Comparison of ENCODE assay signal across 14 cellular contexts in genomic region chr5:78927657-78928282, GRCh38. TPM values are rescaled to one million over a fixed set of nuclear protein-coding genes. Genes with fewer than 3 reads are reported as not detected.
DNase-seq lines count a peak whose midpoint lies in the region; ATAC-seq and TF ChIP-seq lines count a peak whose summit lies in the region.
"Had no signal": no experiment of that assay in that cellular context is flagged by ENCODE, and none has a peak within 500 bp of the region (broad histone marks: within the 10 kb centered on the region; RNA-seq: fewer than 3 reads in every experiment).

No MANE protein-coding gene starts in this region.

- 0 out of 2 replicates have a peak overlapping the region, but pooled peaks have one; percentile 2 for H3K9ac ChIP-seq in HUES64 (ENCODE audit: low read depth, low read length)

- H3K27ac ChIP-seq in HUES64 (ENCODE audit: low read depth, low read length) (peak overlapping the region; percentile 81), RWPE1 (no peak overlapping the region)
- H3K27ac ChIP-seq: C4-2B had no signal

- peaks cover 2% of the 10 kb centered on the region for H3K36me3 Mint-ChIP-seq in T-helper 17 cell (ENCODE audit: low read depth)
- H3K36me3 Mint-ChIP-seq in activated naive CD4-positive, alpha-beta T cell treated with anti-CD3 and anti-CD28 coated beads, Interleukin-2, amount 10 ng/mL, durations not matched to agents 7 days and 5 days: no peaks in the 10 kb centered on the region

- DNase-seq in AG04449 (ENCODE audit: low read depth, low spot score) (peak; percentile 53), astrocyte of the spinal cord (ENCODE audit: low read depth, low spot score) (peak; percentile 96), islet precursor cell (peak; percentile 96), T-helper 17 cell (no peak), RWPE1 (ENCODE audit: low spot score) (no peak)
- DNase-seq in activated naive CD4-positive, alpha-beta T cell treated with anti-CD3 and anti-CD28 coated beads, Interleukin-2, amount 10 ng/mL, durations not matched to agents 7 days and 5 days: no peak
- DNase-seq: activated effector memory CD4-positive, alpha-beta T cell treated with anti-CD3 and anti-CD28 coated beads, Interleukin-2, amount 50 U/mL, for 16 hours; left ventricle myocardium superior; right cardiac atrium had no signal

- H3K27me3 ChIP-seq in HUES64 (ENCODE audit: insufficient read depth, low read length): no peaks in the 10 kb centered on the region

- no peak for ATAC-seq in HG02610 (IDR thresholded peaks at IDR 0.05; ENCODE audit: unreplicated experiment)
- ATAC-seq in T-helper 17 cell: no peak
- ATAC-seq: activated CD4-positive, CD25-positive, alpha-beta regulatory T cell treated with anti-CD3 and anti-CD28 coated beads, Interleukin-2, amount 50 U/mL, for 24 hours; GM12878; left ventricle myocardium superior had no signal

- in situ Hi-C loops in astrocyte of the spinal cord (cut with HindIII; ENCODE audit: low sequenced_read_pairs): no loop called here

- no peaks in the 10 kb centered on the region for H3K4me1 Mint-ChIP-seq in T-helper 17 cell
- H3K4me1 Mint-ChIP-seq in activated naive CD4-positive, alpha-beta T cell treated with anti-CD3 and anti-CD28 coated beads, Interleukin-2, amount 10 ng/mL, durations not matched to agents 7 days and 5 days: no peaks in the 10 kb centered on the region

- H3K4me3 Mint-ChIP-seq in T-helper 17 cell: no peak overlapping the region
- H3K4me3 Mint-ChIP-seq in activated naive CD4-positive, alpha-beta T cell treated with anti-CD3 and anti-CD28 coated beads, Interleukin-2, amount 10 ng/mL, durations not matched to agents 7 days and 5 days: no peak overlapping the region

- CTCF ChIA-PET in AG04449 (lab: Yijun Ruan, JAX): interaction anchor here (1.2 to 2.2 kb wide), 5 partner anchors 9 to 293 kb away, joined by 3 to 17 read pairs (median 4); no protein-coding TSS in a partner anchor
- CTCF ChIA-PET in RWPE1 (lab: Yijun Ruan, JAX): interaction anchor here (0.5 to 0.6 kb wide), 2 partner anchors 23 to 49 kb away, joined by 3 to 4 read pairs; no protein-coding TSS in a partner anchor
- CTCF ChIA-PET in activated naive CD4-positive, alpha-beta T cell treated with anti-CD3 and anti-CD28 coated beads, Interleukin-2, amount 10 ng/mL, durations not matched to agents 7 days and 5 days (lab: Charles Lee): no interaction called here

- no peak for TF ChIP-seq CTCF in AG04449 (IDR thresholded peaks at IDR 0.05; ENCODE audit: insufficient read depth, low read length, missing control alignments)
- TF ChIP-seq CTCF in astrocyte of the spinal cord (IDR thresholded peaks at IDR 0.05; ENCODE audit: low read depth, low read length): no peak
- no peak for TF ChIP-seq CTCF in RWPE1 (conservative IDR thresholded peaks at IDR 0.05; ENCODE audit: low read depth)

- POLR2A ChIA-PET in AG04449 (lab: Yijun Ruan, JAX) (no interaction called here), RWPE1 (lab: Yijun Ruan, JAX; ENCODE audit: low non-redundant PET) (no interaction called here)

- no peaks in the 10 kb centered on the region for H3K9me3 Mint-ChIP-seq in activated naive CD4-positive, alpha-beta T cell treated with anti-CD3 and anti-CD28 coated beads, Interleukin-2, amount 10 ng/mL, durations not matched to agents 7 days and 5 days

- H3K36me3 ChIP-seq in HUES64 (ENCODE audit: insufficient read depth, low read length): no peaks in the 10 kb centered on the region

- 85% methylated on average over 3 of the region's 3 CpGs for WGBS in HUES64

- H3K4me1 ChIP-seq in HUES64 (ENCODE audit: insufficient read depth, low read length): peaks cover 40% of the 10 kb centered on the region

- no peaks in the 10 kb centered on the region for H3K9me3 ChIP-seq in HUES64 (ENCODE audit: insufficient read depth, low read depth, low read length)
- no peaks in the 10 kb centered on the region for H3K9me3 ChIP-seq in T-helper 17 cell (ENCODE audit: control insufficient read depth, low read length, poor library complexity, severe bottlenecking)

- no peak overlapping the region for H3K27ac Mint-ChIP-seq in T-helper 17 cell
- no peak overlapping the region for H3K27ac Mint-ChIP-seq in activated naive CD4-positive, alpha-beta T cell treated with anti-CD3 and anti-CD28 coated beads, Interleukin-2, amount 10 ng/mL, durations not matched to agents 7 days and 5 days

- no peaks in the 10 kb centered on the region for H3K27me3 Mint-ChIP-seq in T-helper 17 cell
- no peaks in the 10 kb centered on the region for H3K27me3 Mint-ChIP-seq in activated naive CD4-positive, alpha-beta T cell treated with anti-CD3 and anti-CD28 coated beads, Interleukin-2, amount 10 ng/mL, durations not matched to agents 7 days and 5 days

- H3K4me3 ChIP-seq in AG04449 (ENCODE audit: low read depth, low read length) (no peak overlapping the region), HUES64 (ENCODE audit: low read length) (no peak overlapping the region), astrocyte of the spinal cord (ENCODE audit: low read depth, low read length) (no peak overlapping the region)
- H3K4me3 ChIP-seq: GM12878 had no signal

RNA-seq across cellular contexts. Expression of gene ARSB, which starts 57.3 kb away (rescaled TPM):
- 8.9 TPM for polyA plus RNA-seq in HUES64 (2013, experiment 1 of 2)
- polyA plus RNA-seq in HUES64 (2013, experiment 2 of 2): 11.2 TPM
- total RNA-seq in T-helper 17 cell: 1 to 10 TPM; 8.3 to 8.6 TPM

Comparison
In these comparisons a context has a peak if more than half of its experiments do, and no peak if none do; other contexts are left out.
1. DNase-seq: peak in AG04449 (single experiment), astrocyte of the spinal cord (single experiment) and islet precursor cell (single experiment); none in T-helper 17 cell (0 of 3), RWPE1 (single experiment) and activated naive CD4-positive, alpha-beta T cell treated with anti-CD3 and anti-CD28 coated beads, Interleukin-2, amount 10 ng/mL, durations not matched to agents 7 days and 5 days (single experiment).